In the genomic region with DNA sequence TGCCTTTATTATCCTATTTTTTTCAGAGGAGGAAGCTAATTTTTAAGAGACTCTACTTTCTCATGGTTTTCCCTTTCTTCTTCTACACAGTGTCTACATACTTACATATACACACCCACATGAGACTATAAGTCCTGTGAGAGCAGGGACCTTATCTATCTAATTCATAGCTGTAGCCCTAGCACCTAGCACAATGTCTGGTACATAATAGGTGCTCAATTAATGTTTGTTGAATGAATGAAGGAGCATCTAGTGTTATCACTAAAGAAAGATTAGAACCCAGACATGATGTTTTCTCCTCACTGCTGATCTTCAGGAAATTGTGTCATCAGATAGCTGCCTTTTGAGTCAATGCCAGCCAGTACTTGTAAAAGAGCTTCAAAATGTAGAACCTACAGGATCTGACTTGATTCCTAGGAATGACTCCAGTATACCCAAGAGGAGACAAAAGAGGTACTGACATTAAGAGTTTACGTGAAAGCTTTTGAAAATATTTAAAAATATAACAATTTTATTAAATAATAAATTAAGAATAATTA, we compare ENCODE assay signal across 1 cellular context.
TF ChIP-seq lines count a peak whose summit lies in the region.

No MANE protein-coding gene starts in this region.

TF ChIP-seq in A549, 52 proteins besides CTCF, POLR2A, EP300 and RAD21 (continued from another document):
- no peak for TF ChIP-seq RNF2 (IDR thresholded peaks at IDR 0.05; ENCODE audit: borderline replicate concordance, low read depth)
- no peak for TF ChIP-seq MYC (IDR thresholded peaks at IDR 0.05; ENCODE audit: borderline replicate concordance, low read length)
